24 cellular contexts compared by ENCODE assay signal in genomic region chr15:27977656-27978055, GRCh38.
"Had no signal": no experiment of that assay in that cellular context is flagged by ENCODE, and none has a peak within 500 bp of the region (broad histone marks: within the 10 kb centered on the region; RNA-seq: fewer than 3 reads in every experiment).

No MANE protein-coding gene starts in this region.

- H3K4me3 ChIP-seq: body of pancreas, Peyer's patch, SJSA1 had no signal

- DNase-seq: activated CD4-positive, alpha-beta memory T cell treated with anti-CD3 and anti-CD28 coated beads for 36 hours; activated CD4-positive, alpha-beta T cell treated with anti-CD3 and anti-CD28 coated beads for 48 hours; activated CD4-positive, CD25-positive, alpha-beta regulatory T cell treated with anti-CD3 and anti-CD28 coated beads, Interleukin-2, amount 50 U/mL, for 72 hours; activated CD8-positive, alpha-beta memory T cell treated with anti-CD3 and anti-CD28 coated beads for 24 hours; activated gamma-delta T cell; activated naive CD4-positive, alpha-beta T cell treated with anti-CD3 and anti-CD28 coated beads for 36 hours; activated T-cell treated with anti-CD3 and anti-CD28 coated beads, Interleukin-2, amount 50 U/mL, for 48 hours; amygdala; body of pancreas; KG1; NCI-H1048; NCI-H146; NCI-H187 treated with DMSO at 0.1 percent for 48 hours; NCI-H2171 treated with DMSO at 0.1 percent for 48 hours; NCI-H226; NCI-H526; NCI-H774; NK-92 treated with Interleukin-12 subunit alpha and Interleukin-12 subunit beta, amount 100 ng/mL, for 24 hours; Peyer's patch; Right ventricle myocardium superior had no signal

- H3K27ac ChIP-seq: body of pancreas, Peyer's patch, RWPE1, SJSA1 had no signal

- ATAC-seq: activated T-helper 17 cell treated with anti-CD3 and anti-CD28 coated beads, Interleukin-2, amount 50 U/mL, for 72 hours; body of pancreas; WTC11 had no signal

- H3K4me1 ChIP-seq: body of pancreas, Peyer's patch, SJSA1 had no signal

- H3K27me3 ChIP-seq: body of pancreas, Peyer's patch, SJSA1 had no signal

- H3K9me3 ChIP-seq: body of pancreas, Peyer's patch, SJSA1 had no signal

- H3K36me3 ChIP-seq: Peyer's patch, SJSA1 had no signal
